10 cellular contexts compared by ENCODE assay signal in genomic region chr17:68821860-68822693, GRCh38.
DNase-seq lines count a peak whose midpoint lies in the region; ATAC-seq, FAIRE-seq and TF ChIP-seq lines count a peak whose summit lies in the region.
"Had no signal": no experiment of that assay in that cellular context is flagged by ENCODE, and none has a peak within 500 bp of the region (broad histone marks: within the 10 kb centered on the region; RNA-seq: fewer than 3 reads in every experiment).

No MANE protein-coding gene starts in this region.

- no peak for ATAC-seq in GM19455 (IDR thresholded peaks at IDR 0.05; ENCODE audit: unreplicated experiment)

- H3K4me3 ChIP-seq in ACC112 (ENCODE audit: low read depth, low read length) (peak overlapping the region; percentile 23; the same call in 1 of the 2 replicates), astrocyte (ENCODE audit: insufficient read depth, low read depth, low read length) (no peak overlapping the region), keratinocyte (ENCODE audit: control insufficient read depth in 2 of 3, extremely low read depth in 1 of 3, insufficient read depth in 2 of 3, low read depth in 1 of 3, low read length in 3 of 3) (no peak overlapping the region)

- no peaks in the 10 kb centered on the region for H3K27me3 ChIP-seq in ACC112 (ENCODE audit: insufficient read depth, low read length)
- H3K27me3 ChIP-seq in astrocyte (ENCODE audit: insufficient read depth, low read length): no peaks in the 10 kb centered on the region
- H3K27me3 ChIP-seq in keratinocyte (ENCODE audit: control insufficient read depth, extremely low read depth, insufficient read depth, low read length): no peaks in the 10 kb centered on the region

- DNase-seq in HS-5 (ENCODE audit: low read depth) (peak; percentile 93), astrocyte (ENCODE audit: low read depth) (peak; percentile 96), keratinocyte (ENCODE audit: low read depth, low spot score) (peak; percentile 23), NCI-H748 (lab: John Stamatoyannopoulos, UW; ENCODE audit: unreplicated experiment) (no peak)
- no peak for DNase-seq in stimulated activated CD4-positive, alpha-beta T cell treated with anti-CD3 and anti-CD28 coated beads, Interleukin-2, amount 100 ng/mL, for 48 hours
- no peak for DNase-seq in activated CD8-positive, alpha-beta memory T cell treated with anti-CD3 and anti-CD28 coated beads for 24 hours
- DNase-seq: NCI-H146 had no signal

- H3K36me3 ChIP-seq in ACC112 (ENCODE audit: insufficient read depth, low read length) (no peaks in the 10 kb centered on the region), astrocyte (ENCODE audit: insufficient read depth, low read length) (no peaks in the 10 kb centered on the region), keratinocyte (ENCODE audit: control insufficient read depth in 2 of 2, extremely low read depth in 1 of 2, insufficient read depth in 2 of 2, low read length in 2 of 2) (no peaks in the 10 kb centered on the region)

- no peaks in the 10 kb centered on the region for H3K27me3 Mint-ChIP-seq in astrocyte (ENCODE audit: low read depth, unreplicated experiment)

- H3K27ac Mint-ChIP-seq in astrocyte (ENCODE audit: unreplicated experiment): no peak overlapping the region

- H3K79me2 ChIP-seq in ACC112 (ENCODE audit: control insufficient read depth, insufficient read depth, low read length, unreplicated experiment) (no peaks in the 10 kb centered on the region), astrocyte (ENCODE audit: insufficient read depth, low read length) (no peaks in the 10 kb centered on the region), keratinocyte (ENCODE audit: control insufficient read depth, insufficient read depth, low read length) (no peaks in the 10 kb centered on the region)

- H4K20me1 ChIP-seq in astrocyte (ENCODE audit: insufficient read depth, low read length) (no peaks in the 10 kb centered on the region), keratinocyte (ENCODE audit: control insufficient read depth, extremely low read depth, insufficient read depth, low read length) (no peaks in the 10 kb centered on the region)

- dilution Hi-C loops in keratinocyte (cut with MboI; ENCODE audit: extremely low pct_ligation_motif_present, low sequenced_read_pairs): no loop called here

- H3K9me3 Mint-ChIP-seq in astrocyte (ENCODE audit: unreplicated experiment): no peaks in the 10 kb centered on the region

- H2AFZ ChIP-seq in ACC112 (ENCODE audit: low read length, unreplicated experiment) (no peak overlapping the region), astrocyte (ENCODE audit: low read depth, low read length) (no peak overlapping the region), keratinocyte (ENCODE audit: control insufficient read depth, low read length) (no peak overlapping the region)

- TF ChIP-seq CTCF in astrocyte (IDR thresholded peaks at IDR 0.05; ENCODE audit: insufficient read depth, low read depth, low read length): no peak
- TF ChIP-seq CTCF in keratinocyte (optimal IDR thresholded peaks at IDR 0.05 in 1 of 3, IDR thresholded peaks at IDR 0.05 in 1 of 3, conservative IDR thresholded peaks at IDR 0.05 in 1 of 3; ENCODE audit: extremely low read depth in 1 of 3, insufficient read depth in 2 of 3, low read length in 3 of 3): no peak

- H3K4me3 Mint-ChIP-seq in astrocyte (ENCODE audit: unreplicated experiment): no peak overlapping the region

- H3K9ac ChIP-seq in astrocyte (ENCODE audit: low read length): no peak overlapping the region
- no peak overlapping the region for H3K9ac ChIP-seq in keratinocyte (ENCODE audit: control insufficient read depth, extremely low read depth, insufficient read depth, low read length)

- H3K9me1 ChIP-seq in keratinocyte (ENCODE audit: control insufficient read depth, extremely low read depth, insufficient read depth, low read length): no peaks in the 10 kb centered on the region

- peak overlapping the region; percentile 63 for H3K4me2 ChIP-seq in astrocyte (ENCODE audit: low read length)
- peak overlapping the region; percentile 51 for H3K4me2 ChIP-seq in keratinocyte (ENCODE audit: control insufficient read depth, extremely low read depth, insufficient read depth, low read depth, low read length)

- H3K27ac ChIP-seq in ACC112 (ENCODE audit: low read depth, low read length) (peak overlapping the region; percentile 25), astrocyte (ENCODE audit: low read depth, low read length) (no peak overlapping the region), keratinocyte (ENCODE audit: control insufficient read depth, insufficient read depth, low read length) (no peak overlapping the region)

- H3K4me1 ChIP-seq in ACC112 (ENCODE audit: control insufficient read depth, insufficient read depth, low read length, unreplicated experiment) (peaks cover 22% of the 10 kb centered on the region), astrocyte (ENCODE audit: insufficient read depth, low read length) (peaks cover 26% of the 10 kb centered on the region), keratinocyte (ENCODE audit: control insufficient read depth, extremely low read depth, insufficient read depth, low read length) (peaks cover 14% of the 10 kb centered on the region)

- H3K36me3 Mint-ChIP-seq in astrocyte (ENCODE audit: low read depth, unreplicated experiment): no peaks in the 10 kb centered on the region

- H3K9me3 ChIP-seq in astrocyte (ENCODE audit: insufficient read depth, low read depth, low read length) (no peaks in the 10 kb centered on the region), keratinocyte (ENCODE audit: control insufficient read depth, low read depth, low read length) (no peaks in the 10 kb centered on the region)

- FAIRE-seq in astrocyte (lab: Jason Lieb, UNC) (no peak), keratinocyte (lab: Jason Lieb, UNC) (peak; percentile 94)
- FAIRE-seq: TTC549 had no signal

- peaks cover 18% of the 10 kb centered on the region for H3K4me1 Mint-ChIP-seq in astrocyte (ENCODE audit: low read depth, unreplicated experiment)

Comparison
In these comparisons a context has a peak if more than half of its experiments do, and no peak if none do; other contexts are left out.
1. DNase-seq: peak in HS-5 (single experiment), astrocyte (single experiment) and keratinocyte (single experiment); none in NCI-H748 (single experiment), stimulated activated CD4-positive, alpha-beta T cell treated with anti-CD3 and anti-CD28 coated beads, Interleukin-2, amount 100 ng/mL, for 48 hours (0 of 2) and activated CD8-positive, alpha-beta memory T cell treated with anti-CD3 and anti-CD28 coated beads for 24 hours (single experiment).